In genomic region chr3:132973441-132973840, GRCh38 we compare ENCODE assay signal across 8 cellular contexts.
"Had no signal": no experiment of that assay in that cellular context is flagged by ENCODE, and none has a peak within 500 bp of the region (broad histone marks: within the 10 kb centered on the region; RNA-seq: fewer than 3 reads in every experiment).

No MANE protein-coding gene starts in this region.

- H3K36me3 ChIP-seq: HAP-1 had no signal

- H3K4me1 ChIP-seq: HAP-1 had no signal

- H3K4me3 Mint-ChIP-seq: HFFc6, IgD-negative memory B cell had no signal

- H3K27ac ChIP-seq: HL-60 had no signal

- DNase-seq: GOT3, H7, HFFc6 had no signal

- H3K4me1 Mint-ChIP-seq: IgD-negative memory B cell had no signal

- ATAC-seq: HCT116, HepG2 had no signal

- H3K36me3 Mint-ChIP-seq: IgD-negative memory B cell had no signal

- H3K9me3 ChIP-seq: HAP-1 had no signal

- H3K27ac Mint-ChIP-seq: HFFc6 had no signal

- H3K4me3 ChIP-seq: HAP-1 had no signal
